Comparison of ENCODE assay signal across 15 cellular contexts in genomic region chr18:6205706-6206105, GRCh38.
"Had no signal": no experiment of that assay in that cellular context is flagged by ENCODE, and none has a peak within 500 bp of the region (broad histone marks: within the 10 kb centered on the region; RNA-seq: fewer than 3 reads in every experiment).

No MANE protein-coding gene starts in this region.

- H3K27me3 Mint-ChIP-seq: activated naive CD8-positive, alpha-beta T cell; effector memory CD8-positive, alpha-beta T cell had no signal

- H3K4me1 ChIP-seq: prostate gland, uterus had no signal

- H3K27ac Mint-ChIP-seq: activated naive CD8-positive, alpha-beta T cell; effector memory CD8-positive, alpha-beta T cell had no signal

- H3K9me3 ChIP-seq: prostate gland, uterus had no signal

- ATAC-seq: effector memory CD8-positive, alpha-beta T cell; sciatic nerve had no signal

- H3K27ac ChIP-seq: epithelial cell of prostate, prostate gland, uterus had no signal

- DNase-seq: activated CD4-positive, alpha-beta T cell treated with anti-CD3 and anti-CD28 coated beads, Interleukin-2, amount 50 U/mL, for 1 hour; activated CD8-positive, alpha-beta memory T cell treated with anti-CD3 and anti-CD28 coated beads for 24 hours; activated gamma-delta T cell treated with Interleukin-2 at 50 U/mL for 16 hours; amniotic stem cell; cerebellar nuclear complex; dermis blood vessel endothelial cell; effector memory CD8-positive, alpha-beta T cell; hypothalamus; kidney glomerular epithelial cell; stimulated activated CD4-positive, alpha-beta T cell treated with anti-CD3 and anti-CD28 coated beads, Interleukin-2, amount 100 ng/mL, for 24 hours; uterus had no signal

- H3K4me3 ChIP-seq: prostate gland, uterus had no signal

- H3K36me3 Mint-ChIP-seq: activated naive CD8-positive, alpha-beta T cell had no signal

- H3K27me3 ChIP-seq: uterus had no signal

- H3K4me3 Mint-ChIP-seq: activated naive CD8-positive, alpha-beta T cell; effector memory CD8-positive, alpha-beta T cell had no signal

- H3K36me3 ChIP-seq: prostate gland, uterus had no signal
